ENCODE assay signal across 7 cellular contexts in genomic region chr18:59643740-59644139, GRCh38. TPM values are rescaled to one million over a fixed set of nuclear protein-coding genes. Genes with fewer than 3 reads are reported as not detected.
"Had no signal": no experiment of that assay in that cellular context is flagged by ENCODE, and none has a peak within 500 bp of the region (broad histone marks: within the 10 kb centered on the region; RNA-seq: fewer than 3 reads in every experiment).

No MANE protein-coding gene starts in this region.

- H3K27ac Mint-ChIP-seq: IgD-negative memory B cell had no signal

- H3K4me1 Mint-ChIP-seq: IgD-negative memory B cell had no signal

- H3K4me3 Mint-ChIP-seq: H9, IgD-negative memory B cell had no signal

- H3K27ac ChIP-seq: HL-60 had no signal

- DNase-seq: GOT3, H9, HCEC 1CT, KBM-7 had no signal

- ATAC-seq: HepG2 had no signal

- H3K9me3 Mint-ChIP-seq: H9, IgD-negative memory B cell had no signal

RNA-seq across cellular contexts. Expression of gene CCBE1, which starts 53.5 kb away (rescaled TPM):
- total RNA-seq: HepG2 had no signal
